ENCODE assay signal across 8 cellular contexts in the genomic region with DNA sequence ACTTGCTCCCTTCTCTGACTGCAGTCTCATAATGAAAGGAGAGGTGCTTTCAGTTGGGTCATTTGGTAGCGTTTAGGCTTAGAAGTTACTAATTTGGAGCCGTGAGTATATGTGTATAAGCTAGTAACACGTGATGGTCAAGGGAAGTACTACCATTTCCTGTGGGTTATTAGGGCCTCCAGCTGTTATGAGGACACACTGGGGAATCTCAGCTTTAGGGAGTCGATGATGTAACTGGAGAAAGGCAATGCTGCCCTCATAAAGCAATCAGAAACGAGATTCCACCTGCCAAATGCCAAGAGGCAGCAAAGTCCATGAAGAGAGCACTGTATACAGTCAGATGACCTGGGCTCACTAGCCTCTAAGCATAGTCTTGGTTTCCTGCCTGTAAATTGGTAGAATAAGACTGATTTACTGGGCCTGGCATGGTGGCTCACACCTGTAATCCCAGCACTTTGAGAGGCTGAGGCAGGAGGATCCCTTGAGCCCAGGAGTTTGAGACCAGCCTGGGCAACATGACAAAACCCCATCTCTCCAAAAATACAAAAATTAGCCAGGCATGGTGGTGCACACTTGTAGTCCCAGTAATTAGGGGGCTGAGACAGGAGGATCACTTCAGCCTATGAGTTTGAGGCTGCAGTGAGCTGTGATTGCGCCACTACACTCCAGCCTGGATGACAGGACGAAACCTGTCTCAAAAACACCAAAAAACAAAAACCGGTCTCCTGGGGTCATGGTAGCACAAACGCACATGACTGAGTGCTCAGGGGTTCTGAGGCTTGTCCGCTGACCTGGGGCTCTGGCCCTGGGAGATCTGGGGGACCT. TPM values are rescaled to one million over a fixed set of nuclear protein-coding genes. Genes with fewer than 3 reads are reported as not detected.
DNase-seq lines count a peak whose midpoint lies in the region; ATAC-seq and TF ChIP-seq lines count a peak whose summit lies in the region.

No MANE protein-coding gene starts in this region.

- H3K9ac ChIP-seq in IMR-90 (ENCODE audit: low read depth, low read length): no peak overlapping the region
- no peak overlapping the region for H3K9ac ChIP-seq in mesenchymal stem cell (ENCODE audit: low read length)

- H3K79me1 ChIP-seq in IMR-90 (ENCODE audit: low read depth in 1 of 2, low read length in 2 of 2): peaks cover 5 to 46% of the 10 kb centered on the region in 2 experiments; a peak in 3 of 4 replicates
- peaks cover 5% of the 10 kb centered on the region for H3K79me1 ChIP-seq in mesenchymal stem cell (replicated peaks; ENCODE audit: low read length, poor library complexity, severe bottlenecking)

- H3K4ac ChIP-seq in IMR-90 (ENCODE audit: low read depth, low read length): peak overlapping the region; percentile 67
- H3K4ac ChIP-seq in mesenchymal stem cell (ENCODE audit: low read depth in 1 of 2, low read length in 2 of 2): no peak overlapping the region

- no peak overlapping the region; the same call in none of the 2 replicates for H3K56ac ChIP-seq in IMR-90 (ENCODE audit: extremely low read depth, insufficient read depth, low read length)

- peak overlapping the region in 1 of 2 experiments; percentile 3 for H2BK12ac ChIP-seq in mesenchymal stem cell (ENCODE audit: low read length in 2 of 2)

- H2AFZ ChIP-seq in IMR-90 (replicated peaks; ENCODE audit: low read length, poor library complexity) (peak overlapping the region; percentile 47), mesenchymal stem cell (ENCODE audit: low read depth, low read length) (no peak overlapping the region)

- POLR2A ChIA-PET in IMR-90 (lab: Charles Lee; ENCODE audit: unreplicated experiment): interaction anchor here (0.5 to 0.6 kb wide), 2 partner anchors 8 to 291 kb away, joined by 6 read pairs; no protein-coding TSS in a partner anchor

- H4K8ac ChIP-seq in IMR-90 (ENCODE audit: low read depth in 2 of 2, low read length in 2 of 2): peak overlapping the region in 1 of 2 experiments; percentile 23; a peak in 1 of 4 replicates
- H4K8ac ChIP-seq in mesenchymal stem cell (ENCODE audit: low read length): no peak overlapping the region

- H3K9me3 ChIP-seq in IMR-90 (ENCODE audit: control insufficient read depth, insufficient read depth, low read length) (no peaks in the 10 kb centered on the region), mesenchymal stem cell (ENCODE audit: control insufficient read depth, low read length) (no peaks in the 10 kb centered on the region)

- H3K4me3 Mint-ChIP-seq in T-helper 1 cell treated with Interleukin-12 subunit alpha and Interleukin-12 subunit beta and Interleukin-4 antibody, amounts not matched to agents 30 μg/mL and 1 μg/mL, for 36 hours: no peak overlapping the region
- no peak overlapping the region for H3K4me3 Mint-ChIP-seq in activated naive CD8-positive, alpha-beta T cell

- TF ChIP-seq POLR2A in IMR-90 (IDR thresholded peaks at IDR 0.05; ENCODE audit: low read depth, low read length): no peak

- no peak for TF ChIP-seq RAD21 in IMR-90 (IDR thresholded peaks at IDR 0.05; ENCODE audit: low read length)

- H4K91ac ChIP-seq in IMR-90 (ENCODE audit: insufficient read depth, low read depth, low read length): no peak overlapping the region; the same call in 1 of the 2 replicates
- H4K91ac ChIP-seq in mesenchymal stem cell (ENCODE audit: low read length): peak overlapping the region; percentile 9

- H3K36me3 Mint-ChIP-seq in T-helper 1 cell treated with Interleukin-12 subunit alpha and Interleukin-12 subunit beta and Interleukin-4 antibody, amounts not matched to agents 30 μg/mL and 1 μg/mL, for 36 hours (ENCODE audit: low read depth): peaks cover 27% of the 10 kb centered on the region
- peaks cover 6% of the 10 kb centered on the region for H3K36me3 Mint-ChIP-seq in activated naive CD8-positive, alpha-beta T cell

- WGBS in IMR-90 (ENCODE audit: extremely low coverage in 2 of 2, insufficient read length in 1 of 2), 2 experiments: 39% methylated on average over 2 of the region's 10 CpGs; no CpG with 5 or more reads in 1 of the 2 experiments
- 68% methylated on average over 10 of the region's 10 CpGs for WGBS in mesenchymal stem cell

- no TSS peak for BruUV-seq in IMR-90 (replicated peaks; lab: Mats Ljungman, UMichigan)

- peaks cover 39% of the 10 kb centered on the region for H3K4me1 ChIP-seq in IMR-90 (ENCODE audit: control insufficient read depth, insufficient read depth, low read length)
- H3K4me1 ChIP-seq in mesenchymal stem cell (ENCODE audit: control insufficient read depth, insufficient read depth, low read depth, low read length): peaks cover 27% of the 10 kb centered on the region

- H3K14ac ChIP-seq in IMR-90 (replicated peaks; ENCODE audit: low read depth, low read length) (peak overlapping the region; percentile 84), mesenchymal stem cell (ENCODE audit: low read length in 2 of 2) (no peak overlapping the region)

- no peak overlapping the region for H4K5ac ChIP-seq in IMR-90 (ENCODE audit: low read depth, low read length)

- H3K4me3 ChIP-seq in IMR-90 (ENCODE audit: insufficient read depth, low read depth, low read length): no peak overlapping the region
- H3K4me3 ChIP-seq in mesenchymal stem cell (ENCODE audit: insufficient read depth in 1 of 2, low read depth in 1 of 2, low read length in 2 of 2): no peak overlapping the region

- H2BK15ac ChIP-seq in IMR-90 (ENCODE audit: low read depth, low read length) (peak overlapping the region; percentile 8; the same call in 1 of the 3 replicates), mesenchymal stem cell (ENCODE audit: low read depth, poor library complexity, severe bottlenecking) (peak overlapping the region; percentile 75)

- ATAC-seq in GM21737 (IDR thresholded peaks at IDR 0.05; ENCODE audit: unreplicated experiment) (peak; percentile 77), IMR-90 (ENCODE audit: low read depth) (peak; percentile 28)

- DNase-seq in T-helper 1 cell: no peak
- peak; percentile 86 for DNase-seq in IMR-90
- DNase-seq in mesenchymal stem cell: peak; percentile 85
- no peak for DNase-seq in NCI-H524 treated with DMSO at 0.1 percent for 48 hours (lab: John Stamatoyannopoulos, UW)
- no peak for DNase-seq in NCI-H2029 treated with DMSO at 0.1 percent for 48 hours (lab: John Stamatoyannopoulos, UW)

- in situ Hi-C loops in IMR-90 (cut with MboI; ENCODE audit: low sequenced_read_pairs): no loop called here

- peak overlapping the region; percentile 72; the same call in 1 of the 2 replicates for H2BK20ac ChIP-seq in IMR-90 (ENCODE audit: low read depth, low read length)

- H3K27me3 ChIP-seq in IMR-90 (ENCODE audit: control insufficient read depth, insufficient read depth, low read length): no peaks in the 10 kb centered on the region
- H3K27me3 ChIP-seq in mesenchymal stem cell (ENCODE audit: control insufficient read depth in 1 of 2, insufficient read depth in 1 of 2, low read length in 2 of 2): no peaks in the 10 kb centered on the region

- H3K36me3 ChIP-seq in IMR-90 (ENCODE audit: control insufficient read depth, insufficient read depth, low read length) (peaks cover 20% of the 10 kb centered on the region), mesenchymal stem cell (ENCODE audit: control insufficient read depth in 1 of 2, insufficient read depth in 2 of 2, low read depth in 1 of 2, low read length in 2 of 2) (peaks cover 15 to 30% of the 10 kb centered on the region in 2 experiments)

- CTCF ChIA-PET in IMR-90 (lab: Yijun Ruan, JAX): interaction anchor here (1.1 kb wide), 1 partner anchor 11 kb away, joined by 3 read pairs; no protein-coding TSS in a partner anchor

- peaks cover 36% of the 10 kb centered on the region for H3K9me1 ChIP-seq in IMR-90 (ENCODE audit: insufficient read depth, low read length)

- peak overlapping the region; percentile 76 for H3K23ac ChIP-seq in IMR-90 (ENCODE audit: low read depth, low read length)
- H3K23ac ChIP-seq in mesenchymal stem cell (ENCODE audit: low read length in 2 of 2): no peak overlapping the region

- peaks cover 4% of the 10 kb centered on the region for H3K4me1 Mint-ChIP-seq in T-helper 1 cell treated with Interleukin-12 subunit alpha and Interleukin-12 subunit beta and Interleukin-4 antibody, amounts not matched to agents 30 μg/mL and 1 μg/mL, for 36 hours (ENCODE audit: low read depth)
- H3K4me1 Mint-ChIP-seq in activated naive CD8-positive, alpha-beta T cell (ENCODE audit: low read depth): peaks cover 22% of the 10 kb centered on the region

- H3K4me2 ChIP-seq in IMR-90 (ENCODE audit: low read depth, low read length) (0 out of 2 replicates have a peak overlapping the region, but pooled peaks have one; percentile 26), mesenchymal stem cell (ENCODE audit: low read length, poor library complexity, severe bottlenecking) (peak overlapping the region; percentile 12)

- H2BK5ac ChIP-seq in IMR-90 (ENCODE audit: low read depth, low read length, poor library complexity, severe bottlenecking) (peak overlapping the region; percentile 62), mesenchymal stem cell (ENCODE audit: low read depth, low read length, poor library complexity, severe bottlenecking) (no peak overlapping the region)

- H4K20me1 ChIP-seq in IMR-90 (ENCODE audit: insufficient read depth, low read length): peaks cover 40% of the 10 kb centered on the region

- H3K18ac ChIP-seq in IMR-90 (ENCODE audit: low read depth, low read length): peak overlapping the region; percentile 10; the same call in 1 of the 2 replicates
- peak overlapping the region; percentile 25 to 28 for H3K18ac ChIP-seq in mesenchymal stem cell (ENCODE audit: low read depth in 1 of 2, low read length in 2 of 2)

- no peak for TF ChIP-seq CTCF in IMR-90 (conservative IDR thresholded peaks at IDR 0.05; ENCODE audit: low read depth, low read length)

- intact Hi-C loops in IMR-90 (cut with micrococcal nuclease): no loop called here

- no peaks in the 10 kb centered on the region for H3K9me3 Mint-ChIP-seq in T-helper 1 cell treated with Interleukin-12 subunit alpha and Interleukin-12 subunit beta and Interleukin-4 antibody, amounts not matched to agents 30 μg/mL and 1 μg/mL, for 36 hours
- no peaks in the 10 kb centered on the region for H3K9me3 Mint-ChIP-seq in activated naive CD8-positive, alpha-beta T cell (ENCODE audit: low read depth)

- peak overlapping the region; percentile 75 for H2AK9ac ChIP-seq in IMR-90 (replicated peaks; ENCODE audit: low read depth, low read length, poor library complexity)

- dilution Hi-C loops in IMR-90 (cut with HindIII; ENCODE audit: low sequenced_read_pairs, unreplicated experiment): no loop called here

- peak overlapping the region; percentile 11 for H3K27ac Mint-ChIP-seq in T-helper 1 cell treated with Interleukin-12 subunit alpha and Interleukin-12 subunit beta and Interleukin-4 antibody, amounts not matched to agents 30 μg/mL and 1 μg/mL, for 36 hours
- peak overlapping the region; percentile 28 for H3K27ac Mint-ChIP-seq in activated naive CD8-positive, alpha-beta T cell

- no peaks in the 10 kb centered on the region for H3K27me3 Mint-ChIP-seq in T-helper 1 cell treated with Interleukin-12 subunit alpha and Interleukin-12 subunit beta and Interleukin-4 antibody, amounts not matched to agents 30 μg/mL and 1 μg/mL, for 36 hours (ENCODE audit: low read depth)
- no peaks in the 10 kb centered on the region for H3K27me3 Mint-ChIP-seq in activated naive CD8-positive, alpha-beta T cell

- peak overlapping the region; percentile 12 for H2BK120ac ChIP-seq in IMR-90 (ENCODE audit: low read depth, low read length)
- H2BK120ac ChIP-seq in mesenchymal stem cell (ENCODE audit: low read depth, low read length): no peak overlapping the region

- H2AK5ac ChIP-seq in IMR-90 (ENCODE audit: low read depth, low read length): peak overlapping the region; percentile 32
- H2AK5ac ChIP-seq in mesenchymal stem cell (ENCODE audit: low read length, severe bottlenecking): peak overlapping the region; percentile 10

- H3K27ac ChIP-seq in IMR-90 (ENCODE audit: insufficient read depth, low read length) (peak overlapping the region; percentile 60; the same call in 1 of the 2 replicates), mesenchymal stem cell (ENCODE audit: low read length, poor library complexity, severe bottlenecking) (peak overlapping the region; percentile 44)

RNA-seq across cellular contexts. Expression of gene SF3B3, which starts 53.0 kb away (rescaled TPM):
- total RNA-seq in IMR-90 (2012; rRNA removed): 97.9 and 112 TPM in 2 replicates
- 123 and 134 TPM in 2 replicates for polyA plus RNA-seq in IMR-90 (2012; rRNA removed)
- 57.4 and 93.9 TPM in 2 replicates for polyA plus RNA-seq in IMR-90 (2012; cell fraction: cytosol; rRNA removed)
- 86.5 and 136 TPM in 2 replicates for polyA plus RNA-seq in IMR-90 (2012; cell fraction: nucleus; rRNA removed; ENCODE audit: low replicate concordance)
- polyA plus RNA-seq in mesenchymal stem cell (2013, experiment 1 of 2): 72.0 TPM
- polyA plus RNA-seq in mesenchymal stem cell (2013, experiment 2 of 2): 74.7 TPM

RNA-seq across cellular contexts. Expression of gene COG4, which starts 53.3 kb away (rescaled TPM):
- 85.0 and 96.1 TPM in 2 replicates for total RNA-seq in IMR-90 (2012; rRNA removed)
- 47.5 and 49.7 TPM in 2 replicates for polyA plus RNA-seq in IMR-90 (2012; rRNA removed)
- polyA plus RNA-seq in IMR-90 (2012; cell fraction: cytosol; rRNA removed): 71.3 and 112 TPM in 2 replicates
- polyA plus RNA-seq in IMR-90 (2012; cell fraction: nucleus; rRNA removed; ENCODE audit: low replicate concordance): 77.5 and 117 TPM in 2 replicates
- 31.1 TPM for polyA plus RNA-seq in mesenchymal stem cell (2013, experiment 1 of 2)
- polyA plus RNA-seq in mesenchymal stem cell (2013, experiment 2 of 2): 32.7 TPM

Comparison
In these comparisons a context has a peak if more than half of its experiments do, and no peak if none do; other contexts are left out.
1. DNase-seq: peak in IMR-90 (single experiment) and mesenchymal stem cell (single experiment); none in T-helper 1 cell (0 of 5), NCI-H524 treated with DMSO at 0.1 percent for 48 hours (single experiment) and NCI-H2029 treated with DMSO at 0.1 percent for 48 hours (single experiment).